ENCODE assay signal across 9 cellular contexts in the genomic region with DNA sequence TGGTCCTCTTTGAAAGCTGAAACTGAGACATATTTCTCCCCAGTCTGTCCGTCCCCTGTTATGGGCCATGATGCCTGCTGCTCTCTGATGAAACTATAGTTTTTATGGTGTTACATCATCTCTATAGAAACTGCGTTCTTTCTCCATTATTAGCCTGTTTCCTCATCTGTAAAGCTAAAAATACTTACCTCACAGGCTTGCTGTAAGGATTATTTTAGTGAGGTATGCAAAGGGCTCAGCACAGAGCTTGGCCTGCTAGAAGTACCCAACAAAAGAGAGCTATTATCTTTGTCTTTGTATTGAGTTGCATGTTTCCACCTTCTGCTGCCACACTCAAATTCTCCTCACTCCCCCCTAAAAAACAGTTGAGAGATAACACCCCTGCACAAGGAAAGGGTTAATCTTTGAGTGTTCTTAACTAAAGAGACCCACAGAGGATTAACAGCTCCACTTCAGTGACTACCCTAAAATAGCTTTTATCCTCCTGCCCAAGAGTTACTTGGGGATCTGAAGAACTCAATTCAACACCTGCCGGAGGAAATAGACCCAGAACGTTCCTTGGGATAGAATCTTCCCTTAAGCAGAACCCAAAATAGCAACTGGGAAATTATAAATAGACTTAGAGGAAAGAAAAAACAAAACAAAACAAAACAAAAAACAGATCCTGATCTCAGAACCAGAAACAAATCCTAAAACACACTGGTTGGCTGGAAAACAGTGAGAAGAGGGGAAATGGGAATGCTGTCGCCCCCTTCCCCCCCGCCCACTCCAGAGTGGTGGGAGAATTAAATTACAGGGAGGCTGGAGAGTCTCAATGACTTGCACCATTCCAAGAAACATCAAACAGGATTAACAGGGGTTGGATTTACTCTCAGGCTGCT. TPM values are rescaled to one million over a fixed set of nuclear protein-coding genes. Genes with fewer than 3 reads are reported as not detected.
A peak's percentile ranks its signal among the peaks of the same experiment; 100 is the strongest.
DNase-seq lines count a peak whose midpoint lies in the region; ATAC-seq and TF ChIP-seq lines count a peak whose summit lies in the region.
"Had no signal": no experiment of that assay in that cellular context is flagged by ENCODE, and none has a peak within 500 bp of the region (broad histone marks: within the 10 kb centered on the region; RNA-seq: fewer than 3 reads in every experiment).

No MANE protein-coding gene starts in this region.

- H3K36me3 ChIP-seq in right atrium auricular region, result peaks cover 12% of the 10 kb centered on the region

- DNase-seq in KBM-7, result peak; percentile 19
- DNase-seq in right atrium auricular region (ENCODE audit: low spot score), result no peak
- DNase-seq in stimulated activated naive CD8-positive, alpha-beta T cell treated with anti-CD3 and anti-CD28 coated beads, Interleukin-15, amount 100 ng/mL, for 72 hours, result peak in 1 of 2 donors; percentile 28
- DNase-seq in NCI-H1417 treated with DMSO at 0.1 percent for 48 hours (lab: John Stamatoyannopoulos, UW), result no peak
- no peak for DNase-seq in SHP77 treated with DMSO at 0.1 percent for 48 hours (lab: John Stamatoyannopoulos, UW)
- DNase-seq in GM19240 (ENCODE audit: insufficient read length, low spot score), result no peak
- no peak for DNase-seq in anterior cingulate cortex (lab: John Stamatoyannopoulos, UW)

- peaks cover 0 to 59% of the 10 kb centered on the region in 2 donors for H3K4me1 ChIP-seq in right atrium auricular region

- H3K9me3 Mint-ChIP-seq in stimulated activated naive CD8-positive, alpha-beta T cell treated with anti-CD3 and anti-CD28 coated beads, Interleukin-15, amount 100 ng/mL, for 72 hours, result no peaks in the 10 kb centered on the region

- no peaks in the 10 kb centered on the region for H3K27me3 Mint-ChIP-seq in stimulated activated naive CD8-positive, alpha-beta T cell treated with anti-CD3 and anti-CD28 coated beads, Interleukin-15, amount 100 ng/mL, for 72 hours

- no peak for TF ChIP-seq CTCF in WI38 (IDR thresholded peaks at IDR 0.05; ENCODE audit: low read depth, low read length)
- no peak for TF ChIP-seq CTCF in right atrium auricular region (IDR thresholded peaks at IDR 0.05)

- no peak for ATAC-seq in stimulated activated naive CD8-positive, alpha-beta T cell treated with anti-CD3 and anti-CD28 coated beads, Interleukin-15, amount 100 ng/mL, for 72 hours

- no peaks in the 10 kb centered on the region for H3K9me3 ChIP-seq in right atrium auricular region

- peak overlapping the region; percentile 97 to 98 for H3K27ac Mint-ChIP-seq in stimulated activated naive CD8-positive, alpha-beta T cell treated with anti-CD3 and anti-CD28 coated beads, Interleukin-15, amount 100 ng/mL, for 72 hours

- peaks cover 78% of the 10 kb centered on the region for H3K4me1 Mint-ChIP-seq in stimulated activated naive CD8-positive, alpha-beta T cell treated with anti-CD3 and anti-CD28 coated beads, Interleukin-15, amount 100 ng/mL, for 72 hours

- in situ Hi-C loops in KBM-7 (cut with MboI; ENCODE audit: low pct_unique_long_range_greater_than_20kb, low sequenced_read_pairs), result no loop called here

- H3K4me3 ChIP-seq in WI38 (ENCODE audit: low read depth, low read length), result peak overlapping the region; percentile 100
- peak overlapping the region; percentile 87 to 93 for H3K4me3 ChIP-seq in right atrium auricular region

- H3K27ac ChIP-seq in right atrium auricular region, result peak overlapping the region; percentile 87 to 90
- H3K27ac ChIP-seq: SJSA1 had no signal

- peak overlapping the region; percentile 90 to 100 for H3K4me3 Mint-ChIP-seq in stimulated activated naive CD8-positive, alpha-beta T cell treated with anti-CD3 and anti-CD28 coated beads, Interleukin-15, amount 100 ng/mL, for 72 hours

- no peaks in the 10 kb centered on the region for H3K27me3 ChIP-seq in right atrium auricular region
- H3K27me3 ChIP-seq: SJSA1 had no signal

RNA-seq across cellular contexts. Expression of gene PLAGL2, which starts 1.8 kb away (rescaled TPM):
- 1 to 10 TPM; 7.0 to 8.1 TPM for total RNA-seq in right atrium auricular region

RNA-seq across cellular contexts. Expression of gene POFUT1, which starts 1.9 kb away (rescaled TPM):
- 10 to 100 TPM; 26.8 to 31.6 TPM for total RNA-seq in right atrium auricular region
